13 cellular contexts compared by ENCODE assay signal in genomic region chr10:76296885-76297775, GRCh38.
DNase-seq lines count a peak whose midpoint lies in the region; ATAC-seq and TF ChIP-seq lines count a peak whose summit lies in the region.
"Had no signal": no experiment of that assay in that cellular context is flagged by ENCODE, and none has a peak within 500 bp of the region (broad histone marks: within the 10 kb centered on the region; RNA-seq: fewer than 3 reads in every experiment).

No MANE protein-coding gene starts in this region.

- 71 to 73% methylated on average over 7 of the region's 7 CpGs for WGBS in upper lobe of left lung, 2 donors

- H3K36me3 ChIP-seq in upper lobe of right lung (no peaks in the 10 kb centered on the region), upper lobe of left lung (no peaks in the 10 kb centered on the region)
- H3K36me3 ChIP-seq: SJSA1 had no signal

- TF ChIP-seq EP300 in upper lobe of left lung (IDR thresholded peaks at IDR 0.05), result no peak

- no peak for TF ChIP-seq CTCF in fibroblast of villous mesenchyme (IDR thresholded peaks at IDR 0.05; ENCODE audit: insufficient read depth, low read depth, low read length)
- no peak for TF ChIP-seq CTCF in nephron progenitor cell (IDR thresholded peaks at IDR 0.05)
- TF ChIP-seq CTCF in upper lobe of right lung (IDR thresholded peaks at IDR 0.05), result no peak
- TF ChIP-seq CTCF in upper lobe of left lung (IDR thresholded peaks at IDR 0.05), result no peak

- H3K9me3 Mint-ChIP-seq in nephron progenitor cell, result no peaks in the 10 kb centered on the region

- H3K27ac Mint-ChIP-seq in nephron progenitor cell, result peak overlapping the region; percentile 85

- H3K4me1 ChIP-seq in upper lobe of right lung (peaks cover 2% of the 10 kb centered on the region), upper lobe of left lung (peaks cover 3 to 19% (median 9%) of the 10 kb centered on the region in 4 donors)
- H3K4me1 ChIP-seq: SJSA1 had no signal

- ATAC-seq in upper lobe of right lung, result no peak
- ATAC-seq in upper lobe of left lung (ENCODE audit: low FRiP score in 2 of 2), result no peak
- ATAC-seq: K562, PC-3 had no signal

- no peaks in the 10 kb centered on the region for H3K27me3 Mint-ChIP-seq in nephron progenitor cell (ENCODE audit: low read depth, poor library complexity)

- DNase-seq in NCI-H187 treated with DMSO at 0.1 percent for 48 hours (lab: John Stamatoyannopoulos, UW) (peak; percentile 40), fibroblast of villous mesenchyme (ENCODE audit: low read depth) (peak; percentile 88), nephron progenitor cell (no peak), upper lobe of right lung (no peak), Ammon's horn (ENCODE audit: low spot score) (no peak), upper lobe of left lung (no peak), NCI-H510A (lab: John Stamatoyannopoulos, UW) (no peak)
- DNase-seq: C1 segment of cervical spinal cord, HCEC 1CT, PC-3 had no signal

- no peak overlapping the region for H3K4me3 ChIP-seq in fibroblast of villous mesenchyme (ENCODE audit: low read depth, low read length)
- H3K4me3 ChIP-seq in upper lobe of right lung, result no peak overlapping the region
- H3K4me3 ChIP-seq in upper lobe of left lung, result no peak overlapping the region
- H3K4me3 ChIP-seq: GM12878, K562, SJSA1 had no signal

- H3K27ac ChIP-seq in upper lobe of right lung (peak overlapping the region; percentile 25), upper lobe of left lung (peak overlapping the region in 1 of 4 donors; percentile 46)
- H3K27ac ChIP-seq: SJSA1 had no signal

- H3K4me3 Mint-ChIP-seq in nephron progenitor cell, result peak overlapping the region; percentile 15

- no peak for TF ChIP-seq POLR2A in upper lobe of left lung (IDR thresholded peaks at IDR 0.05)

- intact Hi-C loops in upper lobe of right lung (cut with DNase I), result no loop called here

- H3K36me3 Mint-ChIP-seq in nephron progenitor cell (ENCODE audit: low read depth), result no peaks in the 10 kb centered on the region

- H3K9me3 ChIP-seq in upper lobe of right lung (no peaks in the 10 kb centered on the region), upper lobe of left lung (no peaks in the 10 kb centered on the region)
- H3K9me3 ChIP-seq: SJSA1 had no signal

- H3K4me1 Mint-ChIP-seq in nephron progenitor cell, result peaks cover 86% of the 10 kb centered on the region

- H3K27me3 ChIP-seq in upper lobe of right lung (no peaks in the 10 kb centered on the region), upper lobe of left lung (no peaks in the 10 kb centered on the region)
- H3K27me3 ChIP-seq: SJSA1 had no signal

Comparison
In these comparisons a context has a peak if more than half of its experiments do, and no peak if none do; other contexts are left out.
1. DNase-seq: peak in NCI-H187 treated with DMSO at 0.1 percent for 48 hours (single experiment) and fibroblast of villous mesenchyme (single experiment); none in nephron progenitor cell (single experiment), upper lobe of right lung (single experiment), Ammon's horn (single experiment), upper lobe of left lung (0 of 2) and NCI-H510A (single experiment).